In genomic region chr4:133129237-133129636, GRCh38 we compare ENCODE assay signal across 34 cellular contexts. TPM values are rescaled to one million over a fixed set of nuclear protein-coding genes. Genes with fewer than 3 reads are reported as not detected.
"Had no signal": no experiment of that assay in that cellular context is flagged by ENCODE, and none has a peak within 500 bp of the region (broad histone marks: within the 10 kb centered on the region; RNA-seq: fewer than 3 reads in every experiment).

No MANE protein-coding gene starts in this region.

- FAIRE-seq: pancreas had no signal

- H3K36me3 Mint-ChIP-seq: activated naive CD4-positive, alpha-beta T cell treated with anti-CD3 and anti-CD28 coated beads, Interleukin-2, amount 10 ng/mL, durations not matched to agents 7 days and 5 days; activated naive CD8-positive, alpha-beta T cell treated with anti-CD3 and anti-CD28 coated beads, Interleukin-2, amount 10 ng/mL, durations not matched to agents 7 days and 5 days; stimulated activated memory B cell treated with anti-CD40 and anti-IgM and Interleukin-4, amounts not matched to agents 10 μg/mL and 1 μg/mL and 100 μg/mL, for 72 hours had no signal

- ATAC-seq: body of pancreas; gastroesophageal sphincter; left colon; pancreas; sciatic nerve; stimulated activated memory B cell treated with anti-CD40 and anti-IgM and Interleukin-4, amounts not matched to agents 10 μg/mL and 1 μg/mL and 100 μg/mL, for 72 hours had no signal

- H3K27ac Mint-ChIP-seq: activated CD4-positive, alpha-beta memory T cell treated with anti-CD3 and anti-CD28 coated beads, Interleukin-2, amount 10 ng/mL, durations not matched to agents 7 days and 5 days; activated CD4-positive, alpha-beta T cell treated with anti-CD3 and anti-CD28 coated beads, Interleukin-2, amount 10 ng/mL, durations not matched to agents 7 days and 5 days; activated naive CD4-positive, alpha-beta T cell treated with anti-CD3 and anti-CD28 coated beads, Interleukin-2, amount 10 ng/mL, durations not matched to agents 7 days and 5 days; activated naive CD8-positive, alpha-beta T cell treated with anti-CD3 and anti-CD28 coated beads, Interleukin-2, amount 10 ng/mL, durations not matched to agents 7 days and 5 days; activated T-cell treated with anti-CD3 and anti-CD28 coated beads, Interleukin-2, amount 50 U/mL, for 24 hours; stimulated activated memory B cell treated with anti-CD40 and anti-IgM and Interleukin-4, amounts not matched to agents 10 μg/mL and 1 μg/mL and 100 μg/mL, for 72 hours had no signal

- H3K4me1 ChIP-seq: body of pancreas, gastroesophageal sphincter, pancreas, prostate gland, stomach, thyroid gland had no signal

- H3K27me3 ChIP-seq: body of pancreas, cardiac muscle cell, dorsolateral prefrontal cortex, gastroesophageal sphincter, pancreas, stomach, thyroid gland had no signal

- H3K4me3 Mint-ChIP-seq: activated CD4-positive, alpha-beta memory T cell treated with anti-CD3 and anti-CD28 coated beads, Interleukin-2, amount 10 ng/mL, durations not matched to agents 7 days and 5 days; activated CD4-positive, alpha-beta T cell treated with anti-CD3 and anti-CD28 coated beads, Interleukin-2, amount 10 ng/mL, durations not matched to agents 7 days and 5 days; activated naive CD4-positive, alpha-beta T cell treated with anti-CD3 and anti-CD28 coated beads, Interleukin-2, amount 10 ng/mL, durations not matched to agents 7 days and 5 days; activated naive CD8-positive, alpha-beta T cell treated with anti-CD3 and anti-CD28 coated beads, Interleukin-2, amount 10 ng/mL, durations not matched to agents 7 days and 5 days; activated T-cell treated with anti-CD3 and anti-CD28 coated beads, Interleukin-2, amount 50 U/mL, for 24 hours; stimulated activated memory B cell treated with anti-CD40 and anti-IgM and Interleukin-4, amounts not matched to agents 10 μg/mL and 1 μg/mL and 100 μg/mL, for 72 hours had no signal

- H3K36me3 ChIP-seq: cardiac muscle cell, gastroesophageal sphincter, pancreas, prostate gland, stomach, thyroid gland had no signal

- DNase-seq: activated CD4-positive, alpha-beta memory T cell treated with anti-CD3 and anti-CD28 coated beads, Interleukin-2, amount 10 ng/mL, durations not matched to agents 7 days and 5 days; activated CD4-positive, alpha-beta T cell treated with anti-CD3 and anti-CD28 coated beads for 1 hour; activated CD4-positive, alpha-beta T cell treated with anti-CD3 and anti-CD28 coated beads, Interleukin-2, amount 10 ng/mL, durations not matched to agents 7 days and 5 days; activated CD8-positive, alpha-beta memory T cell treated with anti-CD3 and anti-CD28 coated beads, Interleukin-2, amount 50 U/mL, for 48 hours; activated gamma-delta T cell; activated naive CD4-positive, alpha-beta T cell treated with anti-CD3 and anti-CD28 coated beads, Interleukin-2, amount 10 ng/mL, durations not matched to agents 7 days and 5 days; activated naive CD8-positive, alpha-beta T cell treated with anti-CD3 and anti-CD28 coated beads, Interleukin-2, amount 10 ng/mL, durations not matched to agents 7 days and 5 days; activated T-cell treated with anti-CD3 and anti-CD28 coated beads, Interleukin-2, amount 50 U/mL, for 24 hours; amygdala; body of pancreas; cerebellar nuclear complex; dorsolateral prefrontal cortex; effector memory CD4-positive, alpha-beta T cell; erythroblast; head of caudate nucleus; hippocampal formation; kidney; left colon; mammary epithelial cell; pancreas; retina; small intestine; stimulated activated CD4-positive, alpha-beta T cell treated with anti-CD3 and anti-CD28 coated beads, Interleukin-1b, Interleukin-23, amount 100 ng/mL, for 48 hours; stimulated activated CD4-positive, alpha-beta T cell treated with anti-CD3 and anti-CD28 coated beads, Interleukin-4, amount 100 ng/mL, for 4 hours; stimulated activated CD8-positive, alpha-beta memory T cell treated with anti-CD3 and anti-CD28 coated beads, Interleukin-4, amount 100 ng/mL, for 48 hours; stomach; T-helper 2 cell; thyroid gland had no signal

- H3K27ac ChIP-seq: body of pancreas, cardiac muscle cell, coronary artery, dorsolateral prefrontal cortex, gastroesophageal sphincter, pancreas, prostate gland, stomach, thyroid gland had no signal

- H3K9me3 Mint-ChIP-seq: activated CD4-positive, alpha-beta T cell treated with anti-CD3 and anti-CD28 coated beads, Interleukin-2, amount 10 ng/mL, durations not matched to agents 7 days and 5 days had no signal

- H3K27me3 Mint-ChIP-seq: activated CD4-positive, alpha-beta memory T cell treated with anti-CD3 and anti-CD28 coated beads, Interleukin-2, amount 10 ng/mL, durations not matched to agents 7 days and 5 days; activated CD4-positive, alpha-beta T cell treated with anti-CD3 and anti-CD28 coated beads, Interleukin-2, amount 10 ng/mL, durations not matched to agents 7 days and 5 days; activated naive CD4-positive, alpha-beta T cell treated with anti-CD3 and anti-CD28 coated beads, Interleukin-2, amount 10 ng/mL, durations not matched to agents 7 days and 5 days; activated naive CD8-positive, alpha-beta T cell treated with anti-CD3 and anti-CD28 coated beads, Interleukin-2, amount 10 ng/mL, durations not matched to agents 7 days and 5 days; activated T-cell treated with anti-CD3 and anti-CD28 coated beads, Interleukin-2, amount 50 U/mL, for 24 hours; stimulated activated memory B cell treated with anti-CD40 and anti-IgM and Interleukin-4, amounts not matched to agents 10 μg/mL and 1 μg/mL and 100 μg/mL, for 72 hours had no signal

- H3K9me3 ChIP-seq: body of pancreas, gastroesophageal sphincter, pancreas, prostate gland, stomach, thyroid gland had no signal

- H3K4me1 Mint-ChIP-seq: activated CD4-positive, alpha-beta memory T cell treated with anti-CD3 and anti-CD28 coated beads, Interleukin-2, amount 10 ng/mL, durations not matched to agents 7 days and 5 days; activated CD4-positive, alpha-beta T cell treated with anti-CD3 and anti-CD28 coated beads, Interleukin-2, amount 10 ng/mL, durations not matched to agents 7 days and 5 days; activated naive CD4-positive, alpha-beta T cell treated with anti-CD3 and anti-CD28 coated beads, Interleukin-2, amount 10 ng/mL, durations not matched to agents 7 days and 5 days; activated naive CD8-positive, alpha-beta T cell treated with anti-CD3 and anti-CD28 coated beads, Interleukin-2, amount 10 ng/mL, durations not matched to agents 7 days and 5 days; stimulated activated memory B cell treated with anti-CD40 and anti-IgM and Interleukin-4, amounts not matched to agents 10 μg/mL and 1 μg/mL and 100 μg/mL, for 72 hours had no signal

- H3K4me3 ChIP-seq: body of pancreas, cardiac muscle cell, coronary artery, dorsolateral prefrontal cortex, gastroesophageal sphincter, pancreas, prostate gland, stomach, thyroid gland had no signal

RNA-seq across cellular contexts. Expression of gene PCDH10, which starts 19.9 kb away (rescaled TPM):
- total RNA-seq: activated CD4-positive, alpha-beta memory T cell treated with anti-CD3 and anti-CD28 coated beads, Interleukin-2, amount 10 ng/mL, durations not matched to agents 7 days and 5 days; activated CD4-positive, alpha-beta T cell treated with anti-CD3 and anti-CD28 coated beads, Interleukin-2, amount 10 ng/mL, durations not matched to agents 7 days and 5 days; activated naive CD8-positive, alpha-beta T cell treated with anti-CD3 and anti-CD28 coated beads, Interleukin-2, amount 10 ng/mL, durations not matched to agents 7 days and 5 days; mammary epithelial cell had no signal
- polyA plus RNA-seq: mammary epithelial cell had no signal
